In genomic region chr3:57228734-57229505, GRCh38 we compare ENCODE assay signal across 8 cellular contexts. TPM values are rescaled to one million over a fixed set of nuclear protein-coding genes. Genes with fewer than 3 reads are reported as not detected.
A peak's percentile ranks its signal among the peaks of the same experiment; 100 is the strongest.
DNase-seq lines count a peak whose midpoint lies in the region; ATAC-seq and TF ChIP-seq lines count a peak whose summit lies in the region.

No MANE protein-coding gene starts in this region.

- no peak for ATAC-seq in heart left ventricle
- no peak for ATAC-seq in left ventricle myocardium superior
- ATAC-seq in GM18858 (IDR thresholded peaks at IDR 0.05; ENCODE audit: unreplicated experiment), result no peak

- H3K4me3 ChIP-seq in heart left ventricle, result peak overlapping the region; percentile 57 to 97 (median 84)
- peak overlapping the region; percentile 60 for H3K4me3 ChIP-seq in mononuclear cell (ENCODE audit: low read length)

- H3K4me1 ChIP-seq in heart left ventricle, result peaks cover 4 to 52% (median 27%) of the 10 kb centered on the region in 12 donors
- peaks cover 29% of the 10 kb centered on the region for H3K4me1 ChIP-seq in mononuclear cell (ENCODE audit: insufficient read depth, low read length)

- DNase-seq in heart left ventricle, result no peak
- no peak for DNase-seq in left ventricle myocardium superior
- peak; percentile 42 for DNase-seq in OCI-M2 (lab: John Stamatoyannopoulos, UW; ENCODE audit: unreplicated experiment)
- DNase-seq in epidermal melanocyte (ENCODE audit: insufficient read length, low spot score), result no peak
- no peak for DNase-seq in GDM1 (lab: John Stamatoyannopoulos, UW)

- whole genome bisulfite sequencing in heart left ventricle, 4 donors, result 1 to 3% (median 2%) methylated on average over 7 of the region's 7 CpGs

- no peaks in the 10 kb centered on the region for H3K36me3 ChIP-seq in heart left ventricle

- intact Hi-C loops in heart left ventricle (cut with DNase I), result loop anchor here (5.0 to 10.0 kb wide), 10 partner anchors 54 to 542 kb away; partner anchors contain the start of genes IL17RD (in 3 of the 10) and DENND6A (in 1 of the 10)
- intact Hi-C loops in left ventricle myocardium superior (cut with micrococcal nuclease), result loop anchor here (10.0 kb wide), 2 partner anchors 54 to 124 kb away; no protein-coding TSS in a partner anchor

- H3K9me3 ChIP-seq in heart left ventricle (no peaks in the 10 kb centered on the region), mononuclear cell (ENCODE audit: low read depth, low read length) (no peaks in the 10 kb centered on the region)

- H3K27me3 ChIP-seq in heart left ventricle (no peaks in the 10 kb centered on the region), mononuclear cell (ENCODE audit: insufficient read depth, low read length) (no peaks in the 10 kb centered on the region)

- TF ChIP-seq CTCF in heart left ventricle (IDR thresholded peaks at IDR 0.05), result no peak

- H3K27ac ChIP-seq in heart left ventricle (peak overlapping the region in 10 of 12 donors; percentile 92 to 98 (median 94)), cingulate gyrus (ENCODE audit: low read depth, low read length) (peak overlapping the region; percentile 72)

- no peak for TF ChIP-seq POLR2A in heart left ventricle (IDR thresholded peaks at IDR 0.05)

RNA-seq across cellular contexts. Expression of gene APPL1, which starts 1.4 kb away (rescaled TPM):
- total RNA-seq in heart left ventricle, result 10 to 100 TPM; 38.1 to 60.9 (median 46.8) TPM
- polyA plus RNA-seq in heart left ventricle, result 10 to 100 TPM; 13.2 to 24.5 TPM
- 49.2 TPM for total RNA-seq in left ventricle myocardium superior
- total RNA-seq in mononuclear cell, result 53.9 TPM

RNA-seq across cellular contexts. Expression of gene HESX1, which starts 29.1 kb away (rescaled TPM):
- 1 to 10 TPM in 1 of 9 donors, under 1 TPM in 4, not detected in 4; 0.47 to 1.5 (median 0.71) TPM for total RNA-seq in heart left ventricle
- under 1 TPM; 0.29 to 0.76 TPM for polyA plus RNA-seq in heart left ventricle
- total RNA-seq in left ventricle myocardium superior, result 0.77 TPM
- total RNA-seq in mononuclear cell, result 0.52 TPM
